In the genomic region with DNA sequence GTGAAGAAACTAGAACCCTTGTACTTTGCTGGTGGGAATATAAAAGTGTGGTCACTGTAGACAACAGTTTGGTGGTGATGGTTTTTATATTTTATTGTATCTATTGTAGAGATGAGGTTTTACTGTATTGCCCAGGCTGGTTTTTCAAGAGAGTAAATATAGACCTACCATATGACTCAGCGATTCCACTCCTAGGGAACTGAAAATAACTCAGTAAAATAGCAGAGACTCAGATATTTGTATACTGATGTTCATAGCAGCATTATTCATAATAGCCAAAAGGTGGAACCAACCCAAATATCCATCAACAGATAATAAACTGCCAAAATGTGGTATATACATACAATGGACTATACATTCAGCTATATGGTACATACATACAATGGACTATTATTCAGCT, we compare ENCODE assay signal across 11 cellular contexts.
DNase-seq lines count a peak whose midpoint lies in the region; ATAC-seq and TF ChIP-seq lines count a peak whose summit lies in the region.
"Had no signal": no experiment of that assay in that cellular context is flagged by ENCODE, and none has a peak within 500 bp of the region (broad histone marks: within the 10 kb centered on the region; RNA-seq: fewer than 3 reads in every experiment).

No MANE protein-coding gene starts in this region.

- H3K36me3 Mint-ChIP-seq in type B pancreatic cell = no peaks in the 10 kb centered on the region

- POLR2A ChIA-PET in HEK293T (lab: Yijun Ruan, JAX) = no interaction called here

- H3K9me3 Mint-ChIP-seq in type B pancreatic cell = peaks cover 4% of the 10 kb centered on the region
- H3K9me3 Mint-ChIP-seq: neural crest cell had no signal

- peak; percentile 62 for ATAC-seq in GM19023 (IDR thresholded peaks at IDR 0.05; ENCODE audit: unreplicated experiment)
- ATAC-seq in HG02623 (IDR thresholded peaks at IDR 0.05; ENCODE audit: unreplicated experiment) = peak; percentile 71
- ATAC-seq: activated CD4-positive, alpha-beta T cell treated with anti-CD3 and anti-CD28 coated beads for 36 hours had no signal

- TF ChIP-seq CTCF in type B pancreatic cell (conservative IDR thresholded peaks at IDR 0.05) = no peak

- CTCF ChIA-PET in HEK293T (lab: Yijun Ruan, JAX) = no interaction called here

- no peak overlapping the region for H3K27ac Mint-ChIP-seq in type B pancreatic cell
- H3K27ac Mint-ChIP-seq: activated CD4-positive, alpha-beta T cell treated with anti-CD3 and anti-CD28 coated beads for 36 hours had no signal

- DNase-seq in M059J (ENCODE audit: low read depth) = peak; percentile 78
- peak; percentile 76 for DNase-seq in iris pigment epithelial cell (ENCODE audit: low read depth)
- no peak for DNase-seq in type B pancreatic cell (ENCODE audit: extremely low spot score, unreplicated experiment)
- no peak for DNase-seq in HEK293T (ENCODE audit: extremely low spot score)
- DNase-seq in DMS79 treated with DMSO at 0.1 percent for 48 hours (lab: John Stamatoyannopoulos, UW) = no peak
- no peak for DNase-seq in activated effector memory CD4-positive, alpha-beta T cell treated with Interleukin-2 at 50 U/mL for 16 hours
- DNase-seq: activated CD4-positive, alpha-beta T cell treated with anti-CD3 and anti-CD28 coated beads for 36 hours; NCI-H1105 treated with DMSO at 0.1 percent for 48 hours had no signal

- no peak overlapping the region for H3K4me3 Mint-ChIP-seq in type B pancreatic cell
- H3K4me3 Mint-ChIP-seq: activated CD4-positive, alpha-beta T cell treated with anti-CD3 and anti-CD28 coated beads for 36 hours; neural crest cell had no signal

- H3K4me1 Mint-ChIP-seq in type B pancreatic cell (ENCODE audit: unreplicated experiment) = no peaks in the 10 kb centered on the region
- H3K4me1 Mint-ChIP-seq: activated CD4-positive, alpha-beta T cell treated with anti-CD3 and anti-CD28 coated beads for 36 hours; neural crest cell had no signal

- H3K27me3 Mint-ChIP-seq in type B pancreatic cell = no peaks in the 10 kb centered on the region

TF ChIP-seq in HEK293T, 16 proteins besides CTCF, POLR2A, EP300 and RAD21:
- no peak for TF ChIP-seq TARDBP (IDR thresholded peaks at IDR 0.05)

Comparison
In these comparisons a context has a peak if more than half of its experiments do, and no peak if none do; other contexts are left out.
1. DNase-seq: peak in M059J (single experiment) and iris pigment epithelial cell (single experiment); none in type B pancreatic cell (single experiment), HEK293T (single experiment), DMS79 treated with DMSO at 0.1 percent for 48 hours (single experiment) and activated effector memory CD4-positive, alpha-beta T cell treated with Interleukin-2 at 50 U/mL for 16 hours (single experiment).